9 cellular contexts compared by ENCODE assay signal in genomic region chr1:27416387-27417111, GRCh38. TPM values are rescaled to one million over a fixed set of nuclear protein-coding genes. Genes with fewer than 3 reads are reported as not detected.
DNase-seq lines count a peak whose midpoint lies in the region; ATAC-seq and TF ChIP-seq lines count a peak whose summit lies in the region.
"Had no signal": no experiment of that assay in that cellular context is flagged by ENCODE, and none has a peak within 500 bp of the region (broad histone marks: within the 10 kb centered on the region; RNA-seq: fewer than 3 reads in every experiment).

No MANE protein-coding gene starts in this region.

- no peaks in the 10 kb centered on the region for H3K9me3 ChIP-seq in adrenal gland (replicated peaks in 1 of 3)

- H3K27ac ChIP-seq in adrenal gland: peak overlapping the region in 1 of 5 donors; percentile 75

- H3K27me3 Mint-ChIP-seq in immature natural killer cell (ENCODE audit: low read depth in 3 of 3): peaks cover 0 to 5% (median 0%) of the 10 kb centered on the region in 3 donors

- peaks cover 38 to 55% of the 10 kb centered on the region in 2 donors for H3K4me1 Mint-ChIP-seq in immature natural killer cell

- H3K27me3 ChIP-seq in adrenal gland: no peaks in the 10 kb centered on the region

- H3K4me3 ChIP-seq in adrenal gland: no peak overlapping the region

- no peak for ATAC-seq in GM18907 (IDR thresholded peaks at IDR 0.05; ENCODE audit: unreplicated experiment)

- 71 to 82% (median 78%) methylated on average over 3 of the region's 3 CpGs for WGBS in adrenal gland, 4 donors

- intact Hi-C loops in adrenal gland (cut with DNase I): no loop called here

- no peak for TF ChIP-seq POLR2A in adrenal gland (IDR thresholded peaks at IDR 0.05)

- peak overlapping the region; percentile 23 to 85 (median 49) for H3K27ac Mint-ChIP-seq in immature natural killer cell

- H3K9me3 Mint-ChIP-seq in immature natural killer cell: no peaks in the 10 kb centered on the region

- peaks cover 17 to 50% (median 24%) of the 10 kb centered on the region in 3 donors for H3K36me3 Mint-ChIP-seq in immature natural killer cell

- peaks cover 32 to 50% of the 10 kb centered on the region in 2 donors for H3K4me1 ChIP-seq in adrenal gland (replicated peaks in 1 of 2)

- H3K36me3 ChIP-seq in adrenal gland (replicated peaks in 1 of 2): peaks cover 0 to 64% of the 10 kb centered on the region in 2 donors

- peak; percentile 47 to 66 (median 60) for TF ChIP-seq CTCF in adrenal gland (IDR thresholded peaks at IDR 0.05)

- H3K4me3 Mint-ChIP-seq in immature natural killer cell: peak overlapping the region in 1 of 5 donors; percentile 47

- DNase-seq in EL: peak; percentile 68
- DNase-seq in HUDEP-2 (lab: John Stamatoyannopoulos, UW; ENCODE audit: unreplicated experiment in 76 of 76): peak in 60 of 76 experiments; percentile 7 to 82 (median 34)
- peak; percentile 72 for DNase-seq in RKO (ENCODE audit: low spot score)
- DNase-seq in adrenal gland: peak in 6 of 7 donors; percentile 47 to 84 (median 63)
- peak; percentile 57 to 73 (median 67) for DNase-seq in immature natural killer cell
- DNase-seq in stimulated activated CD4-positive, alpha-beta T cell treated with anti-CD3 and anti-CD28 coated beads, Interleukin-4, amount 100 ng/mL, for 1 hour: peak; percentile 38
- no peak for DNase-seq in T1000 (lab: John Stamatoyannopoulos, UW)

RNA-seq across cellular contexts. Expression of gene GPR3, which starts 24.1 kb away (rescaled TPM):
- total RNA-seq in adrenal gland: 1 to 10 TPM in 2 of 8 donors, under 1 TPM in 1, not detected in 5; 0.19 to 2.0 (median 1.1) TPM
- 1 to 10 TPM in 1 of 3 donors, under 1 TPM in 2; 0.40 to 1.0 (median 0.64) TPM for polyA plus RNA-seq in adrenal gland
- polyA plus RNA-seq in immature natural killer cell: not detected

RNA-seq across cellular contexts. Expression of gene CD164L2, which starts 33.4 kb away (rescaled TPM):
- 1 to 10 TPM in 1 of 8 donors, under 1 TPM in 2, not detected in 5; 0.18 to 2.6 (median 0.65) TPM for total RNA-seq in adrenal gland
- polyA plus RNA-seq in adrenal gland (under 1 TPM in 2 of 3 donors, not detected in 1; 0.13 to 0.16 TPM), immature natural killer cell (not detected)
- total RNA-seq: temporal lobe had no signal

RNA-seq across cellular contexts. Expression of gene FCN3, which starts 41.9 kb away (rescaled TPM):
- 10 to 100 TPM; 14.8 to 83.3 (median 44.8) TPM for total RNA-seq in adrenal gland
- polyA plus RNA-seq in adrenal gland: 10 to 100 TPM; 17.0 to 72.8 (median 23.2) TPM
- not detected for polyA plus RNA-seq in immature natural killer cell

RNA-seq across cellular contexts. Expression of gene MAP3K6, which starts 49.8 kb away (rescaled TPM):
- 10 to 100 TPM; 10.5 to 48.2 (median 26.6) TPM for total RNA-seq in adrenal gland
- polyA plus RNA-seq in adrenal gland (100 to 1,000 TPM in 1 of 3 donors, 10 to 100 TPM in 2; 14.2 to 136 (median 83.9) TPM), immature natural killer cell (1 to 10 TPM; 2.0 to 5.1 (median 3.6) TPM)

Comparison
In these comparisons a context has a peak if more than half of its experiments do, and no peak if none do; other contexts are left out.
1. RNA of gene FCN3, which starts 41.9 kb away (polyA plus RNA-seq): 17.0 to 72.8 TPM in adrenal gland; not detected in immature natural killer cell; every median in the first group is over 10 times any median in the second.